25 cellular contexts compared by ENCODE assay signal in genomic region chr2:224712346-224712745, GRCh38. TPM values are rescaled to one million over a fixed set of nuclear protein-coding genes. Genes with fewer than 3 reads are reported as not detected.
A peak's percentile ranks its signal among the peaks of the same experiment; 100 is the strongest.
DNase-seq lines count a peak whose midpoint lies in the region; ATAC-seq and TF ChIP-seq lines count a peak whose summit lies in the region.
"Had no signal": no experiment of that assay in that cellular context is flagged by ENCODE, and none has a peak within 500 bp of the region (broad histone marks: within the 10 kb centered on the region; RNA-seq: fewer than 3 reads in every experiment).

No MANE protein-coding gene starts in this region.

- H3K4me1 Mint-ChIP-seq in activated CD8-positive, alpha-beta T cell treated with anti-CD3 and anti-CD28 coated beads for 36 hours (ENCODE audit: low read depth) = no peaks in the 10 kb centered on the region
- no peaks in the 10 kb centered on the region for H3K4me1 Mint-ChIP-seq in CD8-positive, alpha-beta memory T cell
- H3K4me1 Mint-ChIP-seq: CD4-positive, CD25-positive, alpha-beta regulatory T cell; immature natural killer cell had no signal

- H3K36me3 Mint-ChIP-seq in activated CD8-positive, alpha-beta T cell treated with anti-CD3 and anti-CD28 coated beads for 36 hours (ENCODE audit: low read depth) = no peaks in the 10 kb centered on the region
- peaks cover 0 to 2% (median 0%) of the 10 kb centered on the region in 3 donors for H3K36me3 Mint-ChIP-seq in CD8-positive, alpha-beta memory T cell
- H3K36me3 Mint-ChIP-seq: activated CD4-positive, alpha-beta memory T cell treated with anti-CD3 and anti-CD28 coated beads for 36 hours; brain; CD4-positive, CD25-positive, alpha-beta regulatory T cell; immature natural killer cell; natural killer cell treated with Interleukin-12 subunit alpha and Interleukin-12 subunit beta and Interleukin-15 and Interleukin-18, amount 100 ng/mL, for 72 hours had no signal

- intact Hi-C loops in Right ventricle myocardium superior (cut with DNase I) = no loop called here
- intact Hi-C loops in cardiac septum (cut with DNase I) = no loop called here
- intact Hi-C loops in activated CD8-positive, alpha-beta T cell treated with anti-CD3 and anti-CD28 coated beads for 36 hours (cut with micrococcal nuclease) = no loop called here

- no peak overlapping the region for H3K4me3 Mint-ChIP-seq in activated CD8-positive, alpha-beta T cell treated with anti-CD3 and anti-CD28 coated beads for 36 hours
- H3K4me3 Mint-ChIP-seq in CD8-positive, alpha-beta memory T cell = no peak overlapping the region
- H3K4me3 Mint-ChIP-seq: activated CD4-positive, alpha-beta memory T cell treated with anti-CD3 and anti-CD28 coated beads for 36 hours; activated naive CD8-positive, alpha-beta T cell; activated T-cell treated with anti-CD3 and anti-CD28 coated beads, Interleukin-2, amount 50 U/mL, for 72 hours; CD4-positive, CD25-positive, alpha-beta regulatory T cell; immature natural killer cell; natural killer cell treated with Interleukin-12 subunit alpha and Interleukin-12 subunit beta and Interleukin-15 and Interleukin-18, amount 100 ng/mL, for 72 hours had no signal

- TF ChIP-seq CTCF in activated CD8-positive, alpha-beta T cell treated with anti-CD3 and anti-CD28 coated beads for 36 hours (IDR thresholded peaks at IDR 0.05) = no peak

- POLR2A ChIA-PET in activated CD8-positive, alpha-beta T cell treated with anti-CD3 and anti-CD28 coated beads for 36 hours (lab: Charles Lee) = no interaction called here
- POLR2A ChIA-PET in CD8-positive, alpha-beta memory T cell (lab: Charles Lee) = no interaction called here

- CTCF ChIA-PET in activated CD8-positive, alpha-beta T cell treated with anti-CD3 and anti-CD28 coated beads for 36 hours (lab: Charles Lee) = no interaction called here
- CTCF ChIA-PET in CD8-positive, alpha-beta memory T cell (lab: Charles Lee) = no interaction called here

- no peak overlapping the region for H3K27ac ChIP-seq in CD8-positive, alpha-beta memory T cell (ENCODE audit: low read depth, low read length)
- H3K27ac ChIP-seq: A549, tibial artery had no signal

- no peaks in the 10 kb centered on the region for H3K4me1 ChIP-seq in CD8-positive, alpha-beta memory T cell (ENCODE audit: insufficient read depth, low read length)
- H3K4me1 ChIP-seq: tibial artery had no signal

- H3K9me3 ChIP-seq in CD8-positive, alpha-beta memory T cell (ENCODE audit: low read length) = no peaks in the 10 kb centered on the region
- H3K9me3 ChIP-seq: A549, tibial artery had no signal

- H3K27me3 ChIP-seq in CD8-positive, alpha-beta memory T cell (ENCODE audit: insufficient read depth, low read length, poor library complexity, severe bottlenecking) = no peaks in the 10 kb centered on the region
- H3K27me3 ChIP-seq: tibial artery had no signal

- no peak overlapping the region for H3K27ac Mint-ChIP-seq in activated CD8-positive, alpha-beta T cell treated with anti-CD3 and anti-CD28 coated beads for 36 hours
- no peak overlapping the region for H3K27ac Mint-ChIP-seq in CD8-positive, alpha-beta memory T cell
- H3K27ac Mint-ChIP-seq: activated CD4-positive, alpha-beta memory T cell treated with anti-CD3 and anti-CD28 coated beads for 36 hours; activated naive CD8-positive, alpha-beta T cell; activated T-cell treated with anti-CD3 and anti-CD28 coated beads, Interleukin-2, amount 50 U/mL, for 72 hours; brain; CD4-positive, CD25-positive, alpha-beta regulatory T cell; immature natural killer cell; natural killer cell treated with Interleukin-12 subunit alpha and Interleukin-12 subunit beta and Interleukin-15 and Interleukin-18, amount 100 ng/mL, for 72 hours; progenitor cell of endocrine pancreas had no signal

- no peaks in the 10 kb centered on the region for H3K36me3 ChIP-seq in CD8-positive, alpha-beta memory T cell (ENCODE audit: insufficient read depth, low read length)
- H3K36me3 ChIP-seq: tibial artery had no signal

- no peak overlapping the region for H3K4me3 ChIP-seq in CD8-positive, alpha-beta memory T cell (ENCODE audit: low read length)
- H3K4me3 ChIP-seq: A549, tibial artery had no signal

- no peaks in the 10 kb centered on the region for H3K9me3 Mint-ChIP-seq in activated CD8-positive, alpha-beta T cell treated with anti-CD3 and anti-CD28 coated beads for 36 hours
- peaks cover 3 to 10% (median 5%) of the 10 kb centered on the region in 5 donors for H3K9me3 Mint-ChIP-seq in CD8-positive, alpha-beta memory T cell
- H3K9me3 Mint-ChIP-seq: natural killer cell treated with Interleukin-12 subunit alpha and Interleukin-12 subunit beta and Interleukin-15 and Interleukin-18, amount 100 ng/mL, for 72 hours had no signal

- DNase-seq in Right ventricle myocardium superior (no peak), cardiac septum (ENCODE audit: low spot score) (no peak), dedifferentiated amniotic fluid mesenchymal stem cell (ENCODE audit: extremely low spot score) (peak; percentile 26), hepatic stellate cell (ENCODE audit: low spot score) (peak; percentile 4), SW 1271 (lab: John Stamatoyannopoulos, UW) (no peak)
- DNase-seq in activated CD8-positive, alpha-beta T cell treated with anti-CD3 and anti-CD28 coated beads for 36 hours = no peak
- no peak for DNase-seq in CD8-positive, alpha-beta memory T cell
- DNase-seq: activated CD4-positive, alpha-beta memory T cell treated with anti-CD3 and anti-CD28 coated beads for 36 hours; activated T-cell treated with anti-CD3 and anti-CD28 coated beads, Interleukin-2, amount 50 U/mL, for 72 hours; CD4-positive, CD25-positive, alpha-beta regulatory T cell; glutamatergic neuron; immature natural killer cell; tibial artery had no signal

- ATAC-seq in Right ventricle myocardium superior (ENCODE audit: poor library complexity) = peak; percentile 73
- ATAC-seq in activated CD8-positive, alpha-beta T cell treated with anti-CD3 and anti-CD28 coated beads for 36 hours = no peak
- ATAC-seq in GM21423 (IDR thresholded peaks at IDR 0.05; ENCODE audit: unreplicated experiment) = no peak
- ATAC-seq: A549; activated T-cell treated with anti-CD3 and anti-CD28 coated beads, Interleukin-2, amount 50 U/mL, for 72 hours; natural killer cell treated with Interleukin-12 subunit alpha and Interleukin-12 subunit beta and Interleukin-15 and Interleukin-18, amount 100 ng/mL, for 72 hours had no signal

- H3K27me3 Mint-ChIP-seq in activated CD8-positive, alpha-beta T cell treated with anti-CD3 and anti-CD28 coated beads for 36 hours = peaks cover 12% of the 10 kb centered on the region
- peaks cover 12 to 46% of the 10 kb centered on the region in 2 donors for H3K27me3 Mint-ChIP-seq in CD8-positive, alpha-beta memory T cell
- H3K27me3 Mint-ChIP-seq: progenitor cell of endocrine pancreas had no signal

RNA-seq across cellular contexts. Expression of gene CCDC195, which starts 3.8 kb away (rescaled TPM):
- total RNA-seq in Right ventricle myocardium superior (not detected), cardiac septum (not detected)
- not detected for total RNA-seq in activated CD8-positive, alpha-beta T cell treated with anti-CD3 and anti-CD28 coated beads for 36 hours
- total RNA-seq in CD8-positive, alpha-beta memory T cell = not detected
- polyA plus RNA-seq in CD8-positive, alpha-beta memory T cell = not detected
- total RNA-seq: activated CD4-positive, alpha-beta memory T cell treated with anti-CD3 and anti-CD28 coated beads for 36 hours; activated T-cell treated with anti-CD3 and anti-CD28 coated beads, Interleukin-2, amount 50 U/mL, for 72 hours; CD4-positive, CD25-positive, alpha-beta regulatory T cell; dermis microvascular lymphatic vessel endothelial cell; epithelial cell of proximal tubule; H4; lung microvascular endothelial cell; MCF 10A; natural killer cell treated with Interleukin-12 subunit alpha and Interleukin-12 subunit beta and Interleukin-15 and Interleukin-18, amount 100 ng/mL, for 72 hours; progenitor cell of endocrine pancreas; RPMI7951 had no signal
- polyA plus RNA-seq: A549; CD4-positive, CD25-positive, alpha-beta regulatory T cell; immature natural killer cell had no signal

Comparison
In these comparisons a context has a peak if more than half of its experiments do, and no peak if none do; other contexts are left out.
1. DNase-seq: peak in dedifferentiated amniotic fluid mesenchymal stem cell (single experiment) and hepatic stellate cell (single experiment); none in Right ventricle myocardium superior (single experiment), cardiac septum (single experiment), activated CD8-positive, alpha-beta T cell treated with anti-CD3 and anti-CD28 coated beads for 36 hours (single experiment), CD8-positive, alpha-beta memory T cell (0 of 5) and SW 1271 (0 of 2).